ENCODE assay signal across 24 cellular contexts in genomic region chr3:39848365-39848764, GRCh38. TPM values are rescaled to one million over a fixed set of nuclear protein-coding genes. Genes with fewer than 3 reads are reported as not detected.
"Had no signal": no experiment of that assay in that cellular context is flagged by ENCODE, and none has a peak within 500 bp of the region (broad histone marks: within the 10 kb centered on the region; RNA-seq: fewer than 3 reads in every experiment).

No MANE protein-coding gene starts in this region.

- DNase-seq: dorsolateral prefrontal cortex; effector CD8-positive, alpha-beta T cell; heart left ventricle; hippocampal formation; kidney glomerular epithelial cell; mesendoderm; naive thymus-derived CD4-positive, alpha-beta T cell; nephron progenitor cell; psoas muscle; retina; stimulated activated CD4-positive, alpha-beta T cell treated with anti-CD3 and anti-CD28 coated beads, Interleukin-2, amount 100 ng/mL, for 24 hours; stimulated activated CD4-positive, alpha-beta T cell treated with anti-CD3 and anti-CD28 coated beads, Interleukin-4, amount 100 ng/mL, for 4 hours; stimulated activated naive B cell treated with anti-CD40 and anti-IgM and Interleukin-4, amounts not matched to agents 10 μg/mL and 1 μg/mL and 100 μg/mL, for 72 hours; stimulated activated naive CD8-positive, alpha-beta T cell treated with anti-CD3 and anti-CD28 coated beads, Interleukin-15, amount 100 ng/mL, for 72 hours; testis; upper lobe of right lung had no signal

- H3K4me3 Mint-ChIP-seq: naive thymus-derived CD4-positive, alpha-beta T cell; nephron progenitor cell; stimulated activated naive B cell treated with anti-CD40 and anti-IgM and Interleukin-4, amounts not matched to agents 10 μg/mL and 1 μg/mL and 100 μg/mL, for 72 hours; stimulated activated naive CD8-positive, alpha-beta T cell treated with anti-CD3 and anti-CD28 coated beads, Interleukin-15, amount 100 ng/mL, for 72 hours had no signal

- H3K9me3 Mint-ChIP-seq: nephron progenitor cell; stimulated activated naive B cell treated with anti-CD40 and anti-IgM and Interleukin-4, amounts not matched to agents 10 μg/mL and 1 μg/mL and 100 μg/mL, for 72 hours; stimulated activated naive CD8-positive, alpha-beta T cell treated with anti-CD3 and anti-CD28 coated beads, Interleukin-15, amount 100 ng/mL, for 72 hours had no signal

- FAIRE-seq: frontal cortex, islet of Langerhans had no signal

- ATAC-seq: esophagus mucosa; heart left ventricle; naive thymus-derived CD4-positive, alpha-beta T cell; psoas muscle; sciatic nerve; stimulated activated naive B cell treated with anti-CD40 and anti-IgM and Interleukin-4, amounts not matched to agents 10 μg/mL and 1 μg/mL and 100 μg/mL, for 72 hours; stimulated activated naive CD8-positive, alpha-beta T cell treated with anti-CD3 and anti-CD28 coated beads, Interleukin-15, amount 100 ng/mL, for 72 hours; upper lobe of right lung had no signal

- H3K27me3 Mint-ChIP-seq: stimulated activated naive B cell treated with anti-CD40 and anti-IgM and Interleukin-4, amounts not matched to agents 10 μg/mL and 1 μg/mL and 100 μg/mL, for 72 hours had no signal

- H3K4me3 ChIP-seq: coronary artery, dorsolateral prefrontal cortex, heart left ventricle, psoas muscle, skin epidermis, testis, tibial nerve, upper lobe of right lung, vagina had no signal

- H3K4me1 Mint-ChIP-seq: naive thymus-derived CD4-positive, alpha-beta T cell; nephron progenitor cell; stimulated activated naive B cell treated with anti-CD40 and anti-IgM and Interleukin-4, amounts not matched to agents 10 μg/mL and 1 μg/mL and 100 μg/mL, for 72 hours; stimulated activated naive CD8-positive, alpha-beta T cell treated with anti-CD3 and anti-CD28 coated beads, Interleukin-15, amount 100 ng/mL, for 72 hours had no signal

- H3K36me3 Mint-ChIP-seq: naive thymus-derived CD4-positive, alpha-beta T cell; stimulated activated naive B cell treated with anti-CD40 and anti-IgM and Interleukin-4, amounts not matched to agents 10 μg/mL and 1 μg/mL and 100 μg/mL, for 72 hours had no signal

- H3K27ac Mint-ChIP-seq: naive thymus-derived CD4-positive, alpha-beta T cell; nephron progenitor cell; stimulated activated naive B cell treated with anti-CD40 and anti-IgM and Interleukin-4, amounts not matched to agents 10 μg/mL and 1 μg/mL and 100 μg/mL, for 72 hours; stimulated activated naive CD8-positive, alpha-beta T cell treated with anti-CD3 and anti-CD28 coated beads, Interleukin-15, amount 100 ng/mL, for 72 hours had no signal

RNA-seq across cellular contexts. Expression of gene MYRIP, which starts 39.0 kb away (rescaled TPM):
- total RNA-seq: naive thymus-derived CD4-positive, alpha-beta T cell had no signal
- polyA plus RNA-seq: naive thymus-derived CD4-positive, alpha-beta T cell had no signal
